In the genomic region with DNA sequence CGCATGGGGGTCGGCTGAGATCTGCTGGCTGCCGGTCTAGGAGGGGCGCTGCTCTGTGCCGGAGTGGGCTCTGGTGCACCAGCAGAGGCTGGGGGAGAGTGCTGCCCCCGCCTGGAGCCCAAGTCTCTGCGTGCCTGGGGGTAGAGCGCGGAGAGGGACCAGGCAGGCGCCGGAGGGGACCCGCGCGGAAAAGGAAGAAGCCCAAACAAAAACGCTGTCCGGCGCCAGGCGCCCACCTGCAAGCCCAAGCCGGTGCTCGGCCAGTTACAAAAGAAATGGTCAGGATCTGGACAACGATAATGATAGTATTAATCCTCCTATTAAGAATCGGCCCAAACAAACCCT, we compare ENCODE assay signal across 10 cellular contexts. TPM values are rescaled to one million over a fixed set of nuclear protein-coding genes. Genes with fewer than 3 reads are reported as not detected.
A peak's percentile ranks its signal among the peaks of the same experiment; 100 is the strongest.
DNase-seq lines count a peak whose midpoint lies in the region; ATAC-seq, FAIRE-seq and TF ChIP-seq lines count a peak whose summit lies in the region.
"Had no signal": no experiment of that assay in that cellular context is flagged by ENCODE, and none has a peak within 500 bp of the region (broad histone marks: within the 10 kb centered on the region; RNA-seq: fewer than 3 reads in every experiment).

No MANE protein-coding gene starts in this region.

- H3K14ac ChIP-seq in H1 (ENCODE audit: insufficient read length), result no peak overlapping the region

- H3K23me2 ChIP-seq in H1 (ENCODE audit: low read depth, low read length), result peaks cover 12% of the 10 kb centered on the region

- H3K18ac ChIP-seq in H1 (ENCODE audit: extremely low read depth, low read length), result peak overlapping the region; percentile 71

- no peak overlapping the region for H4K5ac ChIP-seq in H1 (ENCODE audit: insufficient read length, low read depth, low read length)

- peaks cover 3 to 4% of the 10 kb centered on the region in 2 experiments for H4K20me1 ChIP-seq in H1 (replicated peaks in 1 of 2; ENCODE audit: control insufficient read depth in 1 of 2, insufficient read depth in 2 of 2, low read length in 2 of 2)

- H4K8ac ChIP-seq in H1 (ENCODE audit: extremely low read depth, insufficient read depth, low read length), result no peak overlapping the region

- no peaks in the 10 kb centered on the region for H3K79me1 ChIP-seq in H1 (ENCODE audit: low read depth, low read length)

- peaks cover 65% of the 10 kb centered on the region for H3K27me3 Mint-ChIP-seq in activated CD8-positive, alpha-beta memory T cell treated with anti-CD3 and anti-CD28 coated beads, Interleukin-2, amount 10 ng/mL, durations not matched to agents 7 days and 5 days

- no peak overlapping the region for H2BK20ac ChIP-seq in H1 (ENCODE audit: low read length)

- H2BK120ac ChIP-seq in H1 (replicated peaks; ENCODE audit: low read depth, low read length), result no peak overlapping the region

- no peak overlapping the region for H2BK5ac ChIP-seq in H1 (ENCODE audit: low read depth, low read length)

- no peaks in the 10 kb centered on the region for H3K36me3 Mint-ChIP-seq in activated CD8-positive, alpha-beta memory T cell treated with anti-CD3 and anti-CD28 coated beads, Interleukin-2, amount 10 ng/mL, durations not matched to agents 7 days and 5 days
- H3K36me3 Mint-ChIP-seq: activated naive CD4-positive, alpha-beta T cell treated with anti-CD3 and anti-CD28 coated beads, Interleukin-2, amount 10 ng/mL, durations not matched to agents 7 days and 5 days had no signal

- TF ChIP-seq RAD21 in H1 (IDR thresholded peaks at IDR 0.05 in 1 of 2, conservative IDR thresholded peaks at IDR 0.05 in 1 of 2; ENCODE audit: low read depth in 2 of 2, low read length in 2 of 2), result peak; percentile 24 to 33; a peak in 3 of 4 replicates

- H3K56ac ChIP-seq in H1 (replicated peaks; ENCODE audit: insufficient read length, low read depth, low read length), result no peak overlapping the region

- TF ChIP-seq CTCF in H1 (IDR thresholded peaks at IDR 0.05; ENCODE audit: control extremely low read depth in 1 of 3, insufficient read depth in 1 of 3, low read depth in 1 of 3, low read length in 3 of 3), result peak; percentile 36 to 39 (median 37); a peak in 3 of 4 replicates
- TF ChIP-seq CTCF in upper lobe of left lung (IDR thresholded peaks at IDR 0.05), result no peak
- TF ChIP-seq CTCF in GM20000 (IDR thresholded peaks at IDR 0.05; ENCODE audit: extremely low read depth, missing control alignments), result no peak

- H3K27me3 ChIP-seq in H1 (replicated peaks in 1 of 4; ENCODE audit: control insufficient read depth in 3 of 4, extremely low read depth in 1 of 4, insufficient read depth in 3 of 4, low read length in 3 of 4) (peaks cover 0 to 4% (median 1%) of the 10 kb centered on the region in 4 experiments; a peak in 2 of 7 replicates), mononuclear cell (ENCODE audit: insufficient read depth, low read length) (peaks cover 7% of the 10 kb centered on the region), upper lobe of left lung (peaks cover 0 to 13% (median 0%) of the 10 kb centered on the region in 4 donors)

- no peak overlapping the region; the same call in 1 of the 2 replicates for H3K27ac ChIP-seq in H1 (ENCODE audit: low read depth, low read length)
- peak overlapping the region in 2 of 4 donors; percentile 71 to 81 for H3K27ac ChIP-seq in upper lobe of left lung

- ATAC-seq in activated CD8-positive, alpha-beta memory T cell treated with anti-CD3 and anti-CD28 coated beads, Interleukin-2, amount 10 ng/mL, durations not matched to agents 7 days and 5 days, result no peak
- peak in 1 of 2 donors; percentile 2 for ATAC-seq in upper lobe of left lung (ENCODE audit: low FRiP score in 2 of 2)
- no peak for ATAC-seq in HG03045 (IDR thresholded peaks at IDR 0.05; ENCODE audit: unreplicated experiment)

- H2BK12ac ChIP-seq in H1 (ENCODE audit: low read depth, low read length), result 0 out of 2 replicates have a peak overlapping the region, but pooled peaks have one; percentile 50

- no peak overlapping the region for H2AK5ac ChIP-seq in H1 (ENCODE audit: low read depth, low read length)

- no peak overlapping the region for H4K91ac ChIP-seq in H1 (replicated peaks; ENCODE audit: insufficient read length, low read length)

- CTCF ChIA-PET in activated CD8-positive, alpha-beta memory T cell treated with anti-CD3 and anti-CD28 coated beads, Interleukin-2, amount 10 ng/mL, durations not matched to agents 7 days and 5 days (lab: Charles Lee), result no interaction called here
- CTCF ChIA-PET in H1 (lab: Charles Lee; ENCODE audit: partially characterized antibody), result interaction anchor here (0.6 to 1.2 kb wide), 3 partner anchors 13 to 110 kb away, joined by 3 read pairs; no protein-coding TSS in a partner anchor

- DNase-seq in activated CD8-positive, alpha-beta memory T cell treated with anti-CD3 and anti-CD28 coated beads for 24 hours, result peak; percentile 60
- DNase-seq in activated CD8-positive, alpha-beta memory T cell treated with anti-CD3 and anti-CD28 coated beads, Interleukin-2, amount 10 ng/mL, durations not matched to agents 7 days and 5 days, result no peak
- DNase-seq in H1 (ENCODE audit: low read depth in 1 of 2, low spot score in 2 of 2) (no peak), upper lobe of left lung (no peak), GM20000 (ENCODE audit: low spot score) (no peak), DMS114 treated with DMSO at 0.1 percent for 48 hours (lab: John Stamatoyannopoulos, UW; ENCODE audit: unreplicated experiment) (no peak)

- peak overlapping the region in 3 of 4 experiments; percentile 3 to 40 (median 25); a peak in 4 of 7 replicates for H3K9ac ChIP-seq in H1 (replicated peaks in 1 of 4; ENCODE audit: extremely low read depth in 1 of 4, low read depth in 3 of 4, low read length in 3 of 4)

- no peak overlapping the region for H2BK15ac ChIP-seq in H1 (ENCODE audit: low read length)

- H3K4me1 ChIP-seq in H1 (replicated peaks in 1 of 4; ENCODE audit: control insufficient read depth in 3 of 4, insufficient read depth in 4 of 4, low read length in 3 of 4), result peaks cover 5 to 14% (median 12%) of the 10 kb centered on the region in 4 experiments
- H3K4me1 ChIP-seq in mononuclear cell (ENCODE audit: insufficient read depth, low read length), result peaks cover 52% of the 10 kb centered on the region
- H3K4me1 ChIP-seq in upper lobe of left lung, result peaks cover 7 to 28% (median 25%) of the 10 kb centered on the region in 4 donors

- no peak overlapping the region for H3K27ac Mint-ChIP-seq in activated CD8-positive, alpha-beta memory T cell treated with anti-CD3 and anti-CD28 coated beads, Interleukin-2, amount 10 ng/mL, durations not matched to agents 7 days and 5 days
- H3K27ac Mint-ChIP-seq: activated naive CD4-positive, alpha-beta T cell treated with anti-CD3 and anti-CD28 coated beads, Interleukin-2, amount 10 ng/mL, durations not matched to agents 7 days and 5 days had no signal

- H3K9me3 Mint-ChIP-seq in activated CD8-positive, alpha-beta memory T cell treated with anti-CD3 and anti-CD28 coated beads, Interleukin-2, amount 10 ng/mL, durations not matched to agents 7 days and 5 days (ENCODE audit: low read depth), result no peaks in the 10 kb centered on the region
- H3K9me3 Mint-ChIP-seq: activated naive CD4-positive, alpha-beta T cell treated with anti-CD3 and anti-CD28 coated beads, Interleukin-2, amount 10 ng/mL, durations not matched to agents 7 days and 5 days had no signal

- no peak overlapping the region for H3K23ac ChIP-seq in H1 (ENCODE audit: insufficient read length)

- H3K36me3 ChIP-seq in H1 (ENCODE audit: control insufficient read depth in 2 of 4, insufficient read depth in 4 of 4, low read length in 3 of 4), result no peaks in the 10 kb centered on the region
- no peaks in the 10 kb centered on the region for H3K36me3 ChIP-seq in upper lobe of left lung

- H3K4me3 ChIP-seq in H1 (ENCODE audit: extremely low read depth in 1 of 4, insufficient read depth in 2 of 4, low read depth in 3 of 4, low read length in 4 of 4) (peak overlapping the region; percentile 55 to 82 (median 74)), mononuclear cell (ENCODE audit: low read length) (peak overlapping the region; percentile 18), upper lobe of left lung (peak overlapping the region in 3 of 4 donors; percentile 64 to 74 (median 70))

- POLR2A ChIA-PET in H1 (lab: Charles Lee; ENCODE audit: partially characterized antibody), result interaction anchor here (1.0 kb wide), 1 partner anchor 10 kb away, joined by 3 read pairs; no protein-coding TSS in a partner anchor

- H3K4ac ChIP-seq in H1 (replicated peaks; ENCODE audit: insufficient read length, low read depth, low read length), result no peak overlapping the region

- TF ChIP-seq EP300 in H1 (IDR thresholded peaks at IDR 0.05; ENCODE audit: borderline replicate concordance in 1 of 2, low read depth in 2 of 2, low read length in 2 of 2) (no peak), upper lobe of left lung (IDR thresholded peaks at IDR 0.05) (no peak)

- H3K9me3 ChIP-seq in H1 (ENCODE audit: insufficient read depth in 2 of 2, low read depth in 1 of 2, low read length in 1 of 2) (no peaks in the 10 kb centered on the region), mononuclear cell (ENCODE audit: low read depth, low read length) (no peaks in the 10 kb centered on the region), upper lobe of left lung (no peaks in the 10 kb centered on the region)

- WGBS in H1 (ENCODE audit: extremely low coverage in 1 of 2, insufficient coverage in 1 of 2, insufficient read length in 1 of 2, insufficient replicate concordance in 2 of 2, low coverage in 1 of 2, low lambda C conversion rate in 2 of 2, missing lambda C conversion rate in 1 of 2), 2 experiments, result 2% methylated on average over 22 of the region's 22 CpGs; no CpG with 5 or more reads in 1 of the 2 experiments
- 39 to 43% methylated on average over 18 to 22 of the region's 22 CpGs for WGBS in upper lobe of left lung, 2 donors

- H3K4me2 ChIP-seq in H1 (ENCODE audit: insufficient read depth in 1 of 2, low read depth in 2 of 2, low read length in 2 of 2), result peak overlapping the region; percentile 76 to 80

- no peak for FAIRE-seq in H1 (lab: Jason Lieb, UNC)

- no peak for TF ChIP-seq POLR2A in H1 (IDR thresholded peaks at IDR 0.05; ENCODE audit: control extremely low read depth in 1 of 2, low read depth in 2 of 2, low read length in 2 of 2)
- no peak for TF ChIP-seq POLR2A in upper lobe of left lung (IDR thresholded peaks at IDR 0.05)

- no peak overlapping the region for H3K4me3 Mint-ChIP-seq in activated CD8-positive, alpha-beta memory T cell treated with anti-CD3 and anti-CD28 coated beads, Interleukin-2, amount 10 ng/mL, durations not matched to agents 7 days and 5 days
- H3K4me3 Mint-ChIP-seq: activated naive CD4-positive, alpha-beta T cell treated with anti-CD3 and anti-CD28 coated beads, Interleukin-2, amount 10 ng/mL, durations not matched to agents 7 days and 5 days had no signal

- peaks cover 13% of the 10 kb centered on the region for H3K4me1 Mint-ChIP-seq in activated CD8-positive, alpha-beta memory T cell treated with anti-CD3 and anti-CD28 coated beads, Interleukin-2, amount 10 ng/mL, durations not matched to agents 7 days and 5 days

- H2AFZ ChIP-seq in H1 (ENCODE audit: low read length), result no peak overlapping the region

- 0 out of 4 replicates have a peak, but pooled peaks cover 0 to 4% of the 10 kb centered on the region in 2 experiments for H3K79me2 ChIP-seq in H1 (ENCODE audit: control insufficient read depth in 1 of 2, insufficient read depth in 2 of 2, low read length in 2 of 2)

RNA-seq across cellular contexts. Expression of a gene that starts 0.6 kb away (rescaled TPM):
- total RNA-seq in activated CD8-positive, alpha-beta memory T cell treated with anti-CD3 and anti-CD28 coated beads, Interleukin-2, amount 10 ng/mL, durations not matched to agents 7 days and 5 days, result under 1 TPM; 0.05 to 0.06 TPM
- total RNA-seq in H1 (2021; fragmentation: NEBNext Ultra II Directional; extraction: Animal tissue kit (Norgen Biotek cat#: 25700)), result 6.4 and 7.2 TPM in 2 replicates
- polyA plus RNA-seq in H1 (2011; rRNA removed), result 3.7 and 4.9 TPM in 2 replicates
- 3.9 TPM for polyA plus RNA-seq in H1 (2011; cell fraction: cytosol; rRNA removed)
- polyA plus RNA-seq in H1 (2011; cell fraction: nucleus; rRNA removed), result 4.7 TPM
- 3.4 to 4.7 TPM (median 4.2 TPM) in 4 replicates for polyA plus RNA-seq in H1 (2012, experiment 1 of 2)
- polyA plus RNA-seq in H1 (2012, experiment 2 of 2), result 1.5 TPM
- polyA plus RNA-seq in H1 (2013, experiment 1 of 2), result 5.7 TPM
- 6.4 TPM for polyA plus RNA-seq in H1 (2013, experiment 2 of 2)
- polyA minus RNA-seq in H1 (2011; rRNA and poly(A)+ RNA removed), result 9.5 and 11.0 TPM in 2 replicates
- 4.0 TPM for polyA minus RNA-seq in H1 (2011; cell fraction: cytosol; rRNA and poly(A)+ RNA removed)
- 8.7 TPM for polyA minus RNA-seq in H1 (2011; cell fraction: nucleus; rRNA and poly(A)+ RNA removed)
- total RNA-seq in mononuclear cell (7.8 TPM), upper lobe of left lung (10 to 100 TPM in 2 of 6 donors, 1 to 10 TPM in 4; 3.3 to 13.6 (median 5.4) TPM)
- total RNA-seq: HT-29 had no signal

Comparison
In these comparisons a context has a peak if more than half of its experiments do, and no peak if none do; other contexts are left out.
1. H3K4me3 ChIP-seq: peak in every context shown above with its lines; median percentile 74 in H1; 70 in upper lobe of left lung; 18 in mononuclear cell.
2. CTCF ChIP-seq: peak in H1 (3 of 3); none in upper lobe of left lung (0 of 6) and GM20000 (single experiment).